8 cellular contexts compared by ENCODE assay signal in genomic region chr22:37905534-37906363, GRCh38. TPM values are rescaled to one million over a fixed set of nuclear protein-coding genes. Genes with fewer than 3 reads are reported as not detected.
DNase-seq lines count a peak whose midpoint lies in the region; ATAC-seq and TF ChIP-seq lines count a peak whose summit lies in the region.

MICALL1 (plus strand) TSS chr22:37906297; CDS start chr22:37906423, 126 bp downstream.

- intact Hi-C loops in left ventricle myocardium inferior (cut with micrococcal nuclease) = no loop called here

- H3K27me3 ChIP-seq in left ventricle myocardium inferior (ENCODE audit: low read depth) = no peaks in the 10 kb centered on the region

- peak; percentile 61 for DNase-seq in COLO829 (ENCODE audit: low spot score)
- DNase-seq in HUDEP-2 (lab: John Stamatoyannopoulos, UW; ENCODE audit: unreplicated experiment in 76 of 76) = peak in 44 of 76 experiments; percentile 12 to 67 (median 40)
- DNase-seq in T follicular helper cell (ENCODE audit: low read depth) = peak; percentile 36
- peak; percentile 70 for DNase-seq in amniotic epithelial cell (ENCODE audit: low read depth)
- DNase-seq in left ventricle myocardium inferior = peak; percentile 76
- peak; percentile 53 for DNase-seq in putamen (ENCODE audit: low spot score)
- no peak for DNase-seq in NCI-H446 treated with DMSO at 0.1 percent for 48 hours (lab: John Stamatoyannopoulos, UW)

- no peaks in the 10 kb centered on the region for H3K36me3 ChIP-seq in left ventricle myocardium inferior

- H3K9me3 ChIP-seq in left ventricle myocardium inferior (replicated peaks) = no peaks in the 10 kb centered on the region

- H3K4me1 ChIP-seq in left ventricle myocardium inferior = peaks cover 50% of the 10 kb centered on the region

- H3K27ac ChIP-seq in left ventricle myocardium inferior (replicated peaks) = peak within 1 kb of the TSS; percentile 91

- peak; percentile 74 for ATAC-seq in GM21360 (IDR thresholded peaks at IDR 0.05; ENCODE audit: unreplicated experiment)

- peak; percentile 51 for TF ChIP-seq CTCF in left ventricle myocardium inferior (IDR thresholded peaks at IDR 0.05; ENCODE audit: borderline replicate concordance)

- H3K4me3 ChIP-seq in left ventricle myocardium inferior = peak within 1 kb of the TSS; percentile 82

RNA-seq across cellular contexts. Expression of gene MICALL1, which starts in this region (rescaled TPM):
- 14.8 TPM for total RNA-seq in left ventricle myocardium inferior
